30 cellular contexts compared by ENCODE assay signal in genomic region chr3:14546041-14546440, GRCh38. TPM values are rescaled to one million over a fixed set of nuclear protein-coding genes. Genes with fewer than 3 reads are reported as not detected.
"Had no signal": no experiment of that assay in that cellular context is flagged by ENCODE, and none has a peak within 500 bp of the region (broad histone marks: within the 10 kb centered on the region; RNA-seq: fewer than 3 reads in every experiment).

No MANE protein-coding gene starts in this region.

- H3K4me3 Mint-ChIP-seq: effector memory CD8-positive, alpha-beta T cell; mesothelial cell of epicardium; natural killer cell treated with Interleukin-12 subunit alpha and Interleukin-12 subunit beta and Interleukin-15 and Interleukin-18, amount 100 ng/mL, for 72 hours; stimulated activated effector memory CD8-positive, alpha-beta T cell treated with anti-CD3 and anti-CD28 coated beads, Interleukin-12 subunit alpha, Interleukin-12 subunit beta, amount 100 ng/mL, for 72 hours; type B pancreatic cell had no signal

- H3K4me1 ChIP-seq: pancreas, right lobe of liver, testis, tibial artery had no signal

- H3K27ac Mint-ChIP-seq: effector memory CD8-positive, alpha-beta T cell; mesothelial cell of epicardium; natural killer cell treated with Interleukin-12 subunit alpha and Interleukin-12 subunit beta and Interleukin-15 and Interleukin-18, amount 100 ng/mL, for 72 hours; stimulated activated effector memory CD8-positive, alpha-beta T cell treated with anti-CD3 and anti-CD28 coated beads, Interleukin-12 subunit alpha, Interleukin-12 subunit beta, amount 100 ng/mL, for 72 hours; type B pancreatic cell had no signal

- H3K4me3 ChIP-seq: esophagus squamous epithelium, heart right ventricle, mucosa of descending colon, pancreas, right lobe of liver, testis, tibial artery had no signal

- DNase-seq: cortex of kidney; effector memory CD8-positive, alpha-beta T cell; erythroblast; esophagus squamous epithelium; foreskin melanocyte; hippocampal formation; kidney glomerular epithelial cell; mesenchymal stem cell; naive B cell; occipital lobe; retina; small intestine; stimulated activated CD4-positive, alpha-beta T cell treated with anti-CD3 and anti-CD28 coated beads, Interleukin-12 subunit alpha, Interleukin-12 subunit beta, amount 100 ng/mL, for 4 hours; stimulated activated CD4-positive, alpha-beta T cell treated with anti-CD3 and anti-CD28 coated beads, Interleukin-2, amount 100 ng/mL, for 24 hours; stimulated activated CD4-positive, alpha-beta T cell treated with anti-CD3 and anti-CD28 coated beads, Interleukin-4, amount 100 ng/mL, for 24 hours; stimulated activated naive CD4-positive, alpha-beta T cell treated with Interleukin-2 at 50 U/mL for 16 hours; substantia nigra; testis; tibial artery had no signal

- H3K4me1 Mint-ChIP-seq: mesothelial cell of epicardium had no signal

- ATAC-seq: effector memory CD8-positive, alpha-beta T cell; heart right ventricle; mucosa of descending colon; natural killer cell treated with Interleukin-12 subunit alpha and Interleukin-12 subunit beta and Interleukin-15 and Interleukin-18, amount 100 ng/mL, for 72 hours; pancreas; right lobe of liver; stimulated activated effector memory CD8-positive, alpha-beta T cell treated with anti-CD3 and anti-CD28 coated beads, Interleukin-12 subunit alpha, Interleukin-12 subunit beta, amount 100 ng/mL, for 72 hours had no signal

- H3K27ac ChIP-seq: esophagus squamous epithelium, heart right ventricle, pancreas, right lobe of liver, testis, tibial artery had no signal

- H3K9me3 Mint-ChIP-seq: effector memory CD8-positive, alpha-beta T cell; mesothelial cell of epicardium; naive B cell; natural killer cell treated with Interleukin-12 subunit alpha and Interleukin-12 subunit beta and Interleukin-15 and Interleukin-18, amount 100 ng/mL, for 72 hours; stimulated activated effector memory CD8-positive, alpha-beta T cell treated with anti-CD3 and anti-CD28 coated beads, Interleukin-12 subunit alpha, Interleukin-12 subunit beta, amount 100 ng/mL, for 72 hours; type B pancreatic cell had no signal

- H3K27me3 ChIP-seq: pancreas, right lobe of liver, testis had no signal

- H3K9me3 ChIP-seq: esophagus squamous epithelium, heart right ventricle, mucosa of descending colon, pancreas, right lobe of liver, testis, tibial artery had no signal

- H3K36me3 ChIP-seq: esophagus squamous epithelium, heart right ventricle, pancreas, right lobe of liver, tibial artery had no signal

- H3K36me3 Mint-ChIP-seq: mesothelial cell of epicardium; naive B cell; natural killer cell treated with Interleukin-12 subunit alpha and Interleukin-12 subunit beta and Interleukin-15 and Interleukin-18, amount 100 ng/mL, for 72 hours; stimulated activated effector memory CD8-positive, alpha-beta T cell treated with anti-CD3 and anti-CD28 coated beads, Interleukin-12 subunit alpha, Interleukin-12 subunit beta, amount 100 ng/mL, for 72 hours; type B pancreatic cell had no signal

RNA-seq across cellular contexts. Expression of gene GRIP2, which starts 5.9 kb away (rescaled TPM):
- total RNA-seq: dermis microvascular lymphatic vessel endothelial cell; lung microvascular endothelial cell; natural killer cell treated with Interleukin-12 subunit alpha and Interleukin-12 subunit beta and Interleukin-15 and Interleukin-18, amount 100 ng/mL, for 72 hours; pulmonary artery endothelial cell had no signal
